Comparison of ENCODE assay signal across 20 cellular contexts in genomic region chr6:82131441-82131840, GRCh38.
DNase-seq lines count a peak whose midpoint lies in the region; ATAC-seq and TF ChIP-seq lines count a peak whose summit lies in the region.
"Had no signal": no experiment of that assay in that cellular context is flagged by ENCODE, and none has a peak within 500 bp of the region (broad histone marks: within the 10 kb centered on the region; RNA-seq: fewer than 3 reads in every experiment).

No MANE protein-coding gene starts in this region.

- dilution Hi-C loops in mammary epithelial cell (cut with HindIII; ENCODE audit: low sequenced_read_pairs) = no loop called here

- H3K27ac Mint-ChIP-seq in MCF 10A (ENCODE audit: low read depth, unreplicated experiment) = no peak overlapping the region
- H3K27ac Mint-ChIP-seq: CD4-positive, CD25-positive, alpha-beta regulatory T cell; CD8-positive, alpha-beta memory T cell had no signal

- H3K4me2 ChIP-seq in mammary epithelial cell (ENCODE audit: insufficient read depth, low read depth, low read length) = no peak overlapping the region

- H3K4me1 Mint-ChIP-seq in MCF 10A (ENCODE audit: insufficient read depth, unreplicated experiment) = no peaks in the 10 kb centered on the region
- H3K4me1 Mint-ChIP-seq: CD4-positive, CD25-positive, alpha-beta regulatory T cell; CD8-positive, alpha-beta memory T cell had no signal

- H3K27me3 ChIP-seq in mammary epithelial cell (ENCODE audit: insufficient read depth, low read length) = no peaks in the 10 kb centered on the region
- H3K27me3 ChIP-seq: BE2C had no signal

- no peaks in the 10 kb centered on the region for H3K9me3 ChIP-seq in mammary epithelial cell (replicated peaks; ENCODE audit: insufficient read depth, low read length)
- H3K9me3 ChIP-seq: BE2C, HAP-1 had no signal

- H3K4me1 ChIP-seq in mammary epithelial cell (ENCODE audit: insufficient read depth, low read length) = no peaks in the 10 kb centered on the region
- H3K4me1 ChIP-seq: BE2C, HAP-1 had no signal

- no peak overlapping the region for H3K4me3 ChIP-seq in mammary epithelial cell (replicated peaks in 1 of 3; ENCODE audit: insufficient read depth in 1 of 3, low read depth in 2 of 3, low read length in 3 of 3)
- H3K4me3 ChIP-seq: GM23248, HAP-1 had no signal

- DNase-seq in mammary epithelial cell (no peak), MCF 10A (ENCODE audit: unreplicated experiment) (no peak), sciatic nerve (ENCODE audit: low spot score) (no peak), GDM1 (lab: John Stamatoyannopoulos, UW) (no peak), iPS-NIHi7 (ENCODE audit: extremely low spot score) (no peak)
- DNase-seq: BE2C; C1 segment of cervical spinal cord; CD4-positive, CD25-positive, alpha-beta regulatory T cell; CD8-positive, alpha-beta memory T cell; COR-L47; DMS 273 treated with DMSO at 0.1 percent for 48 hours; DMS53; DND-41; EL; GM23248 had no signal

- H3K27ac ChIP-seq in mammary epithelial cell (ENCODE audit: insufficient read depth, low read depth, low read length) = no peak overlapping the region
- H3K27ac ChIP-seq: 22Rv1, GM23248, HL-60 had no signal

- H3K27me3 Mint-ChIP-seq in MCF 10A (ENCODE audit: insufficient read depth, unreplicated experiment) = no peaks in the 10 kb centered on the region
- H3K27me3 Mint-ChIP-seq: CD4-positive, CD25-positive, alpha-beta regulatory T cell had no signal

- intact Hi-C loops in mammary epithelial cell (cut with micrococcal nuclease) = no loop called here
- intact Hi-C loops in MCF 10A (cut with micrococcal nuclease) = no loop called here
- intact Hi-C loops in sciatic nerve (cut with DNase I) = no loop called here

- no peaks in the 10 kb centered on the region for H3K36me3 Mint-ChIP-seq in MCF 10A (ENCODE audit: insufficient read depth, unreplicated experiment)
- H3K36me3 Mint-ChIP-seq: CD4-positive, CD25-positive, alpha-beta regulatory T cell; CD8-positive, alpha-beta memory T cell had no signal

- ATAC-seq in esophagus mucosa (peak; percentile 99), sciatic nerve (peak; percentile 55), HG02610 (IDR thresholded peaks at IDR 0.05; ENCODE audit: unreplicated experiment) (no peak)

- CTCF ChIA-PET in mammary epithelial cell (lab: Charles Lee; ENCODE audit: low non-redundant PET) (interaction anchor here (0.7 kb wide), 1 partner anchor 14 kb away, joined by 3 read pairs; no protein-coding TSS in a partner anchor), MCF 10A (lab: Yijun Ruan, JAX) (interaction anchor here (0.6 to 1.2 kb wide), 2 partner anchors 12 to 366 kb away, joined by 4 read pairs; no protein-coding TSS in a partner anchor)

- no peak overlapping the region for H3K4me3 Mint-ChIP-seq in MCF 10A (ENCODE audit: unreplicated experiment)
- H3K4me3 Mint-ChIP-seq: CD4-positive, CD25-positive, alpha-beta regulatory T cell; CD8-positive, alpha-beta memory T cell had no signal

- H3K9ac ChIP-seq in mammary epithelial cell (ENCODE audit: insufficient read depth, low read length) = no peak overlapping the region
- H3K9ac ChIP-seq: GM23248 had no signal

- no peaks in the 10 kb centered on the region for H4K20me1 ChIP-seq in mammary epithelial cell (ENCODE audit: insufficient read depth, low read length)

- H3K79me2 ChIP-seq in mammary epithelial cell (ENCODE audit: insufficient read depth, low read length) = no peaks in the 10 kb centered on the region

- no TSS peak for BruUV-seq in mammary epithelial cell (replicated peaks; lab: Mats Ljungman, UMichigan)
- BruUV-seq in MCF 10A (replicated peaks; lab: Mats Ljungman, UMichigan) = no TSS peak

- H3K36me3 ChIP-seq in mammary epithelial cell (ENCODE audit: insufficient read depth, low read length) = no peaks in the 10 kb centered on the region
- H3K36me3 ChIP-seq: BE2C, HAP-1 had no signal

- 32% methylated on average over 2 of the region's 2 CpGs for WGBS in mammary epithelial cell (ENCODE audit: low coverage, missing lambda C conversion rate)

- POLR2A ChIA-PET in MCF 10A (lab: Yijun Ruan, JAX) = interaction anchor here (2.9 kb wide), 1 partner anchor 13 kb away, joined by 12 read pairs; no protein-coding TSS in a partner anchor

- no peaks in the 10 kb centered on the region for H3K9me3 Mint-ChIP-seq in MCF 10A (ENCODE audit: unreplicated experiment)

- in situ Hi-C loops in mammary epithelial cell (cut with MboI; ENCODE audit: low sequenced_read_pairs in 2 of 2) = no loop called here

- H2AFZ ChIP-seq in mammary epithelial cell (ENCODE audit: low read depth, low read length) = peak overlapping the region; percentile 39
- H2AFZ ChIP-seq: GM23248 had no signal

- TF ChIP-seq CTCF in mammary epithelial cell (conservative IDR thresholded peaks at IDR 0.05 in 1 of 2, IDR thresholded peaks at IDR 0.05 in 1 of 2; ENCODE audit: extremely low read depth in 1 of 2, insufficient read depth in 1 of 2, low read depth in 1 of 2, low read length in 2 of 2) (no peak), MCF 10A (IDR thresholded peaks at IDR 0.05; ENCODE audit: unreplicated experiment) (no peak)
